ENCODE assay signal across 12 cellular contexts in the genomic region with DNA sequence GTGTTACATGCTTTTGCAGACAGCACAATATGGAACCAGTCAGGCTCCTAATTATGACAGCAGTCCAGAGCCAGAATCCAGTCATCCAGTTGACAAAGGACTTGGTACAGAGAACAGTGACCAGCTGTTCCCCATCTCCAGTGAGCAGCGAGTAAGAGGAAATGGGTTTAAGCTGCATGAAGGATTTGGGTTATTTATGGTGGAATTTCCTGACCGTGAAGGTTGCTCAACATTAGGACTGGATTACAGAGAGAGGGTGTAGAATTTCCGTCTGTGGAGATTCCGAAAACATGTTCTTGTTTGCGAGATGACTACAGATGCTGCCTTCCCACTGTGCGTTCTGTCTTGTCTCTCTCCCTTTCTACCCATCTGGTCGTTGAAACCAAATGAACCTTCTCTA. TPM values are rescaled to one million over a fixed set of nuclear protein-coding genes. Genes with fewer than 3 reads are reported as not detected.
A peak's percentile ranks its signal among the peaks of the same experiment; 100 is the strongest.
DNase-seq lines count a peak whose midpoint lies in the region; ATAC-seq and TF ChIP-seq lines count a peak whose summit lies in the region.
"Had no signal": no experiment of that assay in that cellular context is flagged by ENCODE, and none has a peak within 500 bp of the region (broad histone marks: within the 10 kb centered on the region; RNA-seq: fewer than 3 reads in every experiment).

No MANE protein-coding gene starts in this region.

- TF ChIP-seq POLR2A in breast epithelium (IDR thresholded peaks at IDR 0.05): no peak
- TF ChIP-seq POLR2A in upper lobe of left lung (IDR thresholded peaks at IDR 0.05): no peak

- DNase-seq in MCF 10A (ENCODE audit: unreplicated experiment): peak; percentile 83
- DNase-seq in breast epithelium (ENCODE audit: low spot score in 2 of 2): no peak
- peak; percentile 74 for DNase-seq in SKM-1 treated with dmso at 0.1 percent for 144 hours (lab: John Stamatoyannopoulos, UW; ENCODE audit: unreplicated experiment)
- DNase-seq in hepatocyte (ENCODE audit: low spot score): peak; percentile 34
- DNase-seq in upper lobe of left lung: peak in 1 of 2 donors; percentile 44
- no peak for DNase-seq in NCI-H1048 (lab: John Stamatoyannopoulos, UW)
- DNase-seq in activated naive CD8-positive, alpha-beta T cell treated with anti-CD3 and anti-CD28 coated beads, Interleukin-2, amount 50 U/mL, for 24 hours: no peak
- DNase-seq in effector CD4-positive, alpha-beta T cell: no peak
- DNase-seq: activated B cell treated with CpG ODN at 0.5 μM for 24 hours; activated naive CD4-positive, alpha-beta T cell treated with anti-CD3 and anti-CD28 coated beads for 36 hours; endodermal cell had no signal

- H3K79me2 ChIP-seq in hepatocyte: no peaks in the 10 kb centered on the region

- intact Hi-C loops in MCF 10A (cut with micrococcal nuclease): no loop called here
- intact Hi-C loops in breast epithelium (cut with DNase I; ENCODE audit: low total_unique reads): loop anchor here (5.0 kb wide), 1 partner anchor 988 kb away; no protein-coding TSS in a partner anchor

- peak overlapping the region; percentile 61 for H3K27ac Mint-ChIP-seq in MCF 10A (ENCODE audit: low read depth, unreplicated experiment)
- H3K27ac Mint-ChIP-seq in activated naive CD8-positive, alpha-beta T cell treated with anti-CD3 and anti-CD28 coated beads, Interleukin-2, amount 50 U/mL, for 24 hours: no peak overlapping the region
- H3K27ac Mint-ChIP-seq: activated B cell treated with CpG ODN at 0.5 μM for 24 hours; activated naive CD4-positive, alpha-beta T cell treated with anti-CD3 and anti-CD28 coated beads for 36 hours; endodermal cell had no signal

- H3K27me3 ChIP-seq in breast epithelium (no peaks in the 10 kb centered on the region), hepatocyte (peaks cover 3% of the 10 kb centered on the region), upper lobe of left lung (no peaks in the 10 kb centered on the region)

- H3K4me1 Mint-ChIP-seq in MCF 10A (ENCODE audit: insufficient read depth, unreplicated experiment): peaks cover 75% of the 10 kb centered on the region
- no peaks in the 10 kb centered on the region for H3K4me1 Mint-ChIP-seq in activated naive CD8-positive, alpha-beta T cell treated with anti-CD3 and anti-CD28 coated beads, Interleukin-2, amount 50 U/mL, for 24 hours
- H3K4me1 Mint-ChIP-seq: activated B cell treated with CpG ODN at 0.5 μM for 24 hours had no signal

- CTCF ChIA-PET in MCF 10A (lab: Yijun Ruan, JAX): interaction anchor here (0.9 to 1.3 kb wide), 3 partner anchors 19 to 112 kb away, joined by 3 to 4 read pairs (median 3); no protein-coding TSS in a partner anchor

- no peak overlapping the region for H3K4me2 ChIP-seq in hepatocyte
- H3K4me2 ChIP-seq: A549 had no signal

- H3K4me3 Mint-ChIP-seq in MCF 10A (ENCODE audit: unreplicated experiment): peak overlapping the region; percentile 13
- H3K4me3 Mint-ChIP-seq in activated naive CD8-positive, alpha-beta T cell treated with anti-CD3 and anti-CD28 coated beads, Interleukin-2, amount 50 U/mL, for 24 hours: no peak overlapping the region
- H3K4me3 Mint-ChIP-seq: activated B cell treated with CpG ODN at 0.5 μM for 24 hours; activated naive CD4-positive, alpha-beta T cell treated with anti-CD3 and anti-CD28 coated beads for 36 hours; endodermal cell had no signal

- POLR2A ChIA-PET in MCF 10A (lab: Yijun Ruan, JAX): interaction anchor here (0.5 to 6.6 kb wide), 9 partner anchors 8 to 1349 kb away, joined by 3 to 72 read pairs (median 3); no protein-coding TSS in a partner anchor

- no peaks in the 10 kb centered on the region for H3K27me3 Mint-ChIP-seq in MCF 10A (ENCODE audit: insufficient read depth, unreplicated experiment)
- peaks cover 5% of the 10 kb centered on the region for H3K27me3 Mint-ChIP-seq in activated naive CD8-positive, alpha-beta T cell treated with anti-CD3 and anti-CD28 coated beads, Interleukin-2, amount 50 U/mL, for 24 hours
- H3K27me3 Mint-ChIP-seq: activated B cell treated with CpG ODN at 0.5 μM for 24 hours had no signal

- ATAC-seq in upper lobe of left lung (ENCODE audit: low FRiP score in 2 of 2): peak; percentile 74
- ATAC-seq in activated naive CD8-positive, alpha-beta T cell treated with anti-CD3 and anti-CD28 coated beads, Interleukin-2, amount 50 U/mL, for 24 hours: no peak
- ATAC-seq: A549 had no signal

- peaks cover 72% of the 10 kb centered on the region for H3K36me3 Mint-ChIP-seq in MCF 10A (ENCODE audit: insufficient read depth, unreplicated experiment)
- H3K36me3 Mint-ChIP-seq in activated naive CD8-positive, alpha-beta T cell treated with anti-CD3 and anti-CD28 coated beads, Interleukin-2, amount 50 U/mL, for 24 hours (ENCODE audit: low read depth): no peaks in the 10 kb centered on the region

- no peaks in the 10 kb centered on the region for H3K9me2 ChIP-seq in hepatocyte (replicated peaks; ENCODE audit: insufficient read depth)

- H2AFZ ChIP-seq in hepatocyte: no peak overlapping the region

- H3K27ac ChIP-seq in breast epithelium (no peak overlapping the region), hepatocyte (no peak overlapping the region), upper lobe of left lung (no peak overlapping the region)
- H3K27ac ChIP-seq: A549 had no signal

- H4K20me1 ChIP-seq in hepatocyte (ENCODE audit: insufficient read depth, poor library complexity, severe bottlenecking): no peaks in the 10 kb centered on the region

- TF ChIP-seq EP300 in upper lobe of left lung (IDR thresholded peaks at IDR 0.05): peak in 1 of 4 donors; percentile 60

- H3K4me3 ChIP-seq in breast epithelium: no peak overlapping the region
- H3K4me3 ChIP-seq in hepatocyte: no peak overlapping the region
- no peak overlapping the region for H3K4me3 ChIP-seq in upper lobe of left lung
- H3K4me3 ChIP-seq: A549 had no signal

- H3K9me3 Mint-ChIP-seq in MCF 10A (ENCODE audit: unreplicated experiment): no peaks in the 10 kb centered on the region
- no peaks in the 10 kb centered on the region for H3K9me3 Mint-ChIP-seq in activated naive CD8-positive, alpha-beta T cell treated with anti-CD3 and anti-CD28 coated beads, Interleukin-2, amount 50 U/mL, for 24 hours
- H3K9me3 Mint-ChIP-seq: activated B cell treated with CpG ODN at 0.5 μM for 24 hours; activated naive CD4-positive, alpha-beta T cell treated with anti-CD3 and anti-CD28 coated beads for 36 hours; endodermal cell had no signal

- H3K4me1 ChIP-seq in breast epithelium (no peaks in the 10 kb centered on the region), hepatocyte (ENCODE audit: insufficient read depth) (no peaks in the 10 kb centered on the region), upper lobe of left lung (peaks cover 3 to 10% (median 4%) of the 10 kb centered on the region in 4 donors)
- H3K4me1 ChIP-seq: A549 had no signal

- no peaks in the 10 kb centered on the region for H3K9me3 ChIP-seq in breast epithelium
- no peaks in the 10 kb centered on the region for H3K9me3 ChIP-seq in hepatocyte (ENCODE audit: low read depth)
- H3K9me3 ChIP-seq in upper lobe of left lung: no peaks in the 10 kb centered on the region
- H3K9me3 ChIP-seq: A549 had no signal

- WGBS in hepatocyte (ENCODE audit: low lambda C conversion rate, missing lambda C conversion rate): 47% methylated on average over 7 of the region's 7 CpGs
- 30 to 32% methylated on average over 7 of the region's 7 CpGs for WGBS in upper lobe of left lung, 2 donors

- H3K36me3 ChIP-seq in breast epithelium: no peaks in the 10 kb centered on the region
- H3K36me3 ChIP-seq in hepatocyte (replicated peaks; ENCODE audit: insufficient read depth, low read depth): no peaks in the 10 kb centered on the region
- no peaks in the 10 kb centered on the region for H3K36me3 ChIP-seq in upper lobe of left lung

- no TSS peak for BruUV-seq in MCF 10A (replicated peaks; lab: Mats Ljungman, UMichigan)

- no peak for TF ChIP-seq CTCF in MCF 10A (IDR thresholded peaks at IDR 0.05; ENCODE audit: unreplicated experiment)
- TF ChIP-seq CTCF in breast epithelium (IDR thresholded peaks at IDR 0.05): no peak
- TF ChIP-seq CTCF in hepatocyte (IDR thresholded peaks at IDR 0.05; ENCODE audit: poor library complexity): no peak
- no peak for TF ChIP-seq CTCF in upper lobe of left lung (IDR thresholded peaks at IDR 0.05)

RNA-seq across cellular contexts. Expression of a gene that starts 24.5 kb away (rescaled TPM):
- total RNA-seq in MCF 10A (2022) (33.3 and 47.4 TPM in 2 replicates), breast epithelium (1 to 10 TPM in 2 of 3 donors, under 1 TPM in 1; 0.32 to 8.8 (median 1.3) TPM), hepatocyte (1.8 and 2.4 TPM in 2 replicates), upper lobe of left lung (10 to 100 TPM in 5 of 6 donors, 1 to 10 TPM in 1; 5.2 to 85.9 (median 21.8) TPM)
- polyA plus RNA-seq in hepatocyte: 0.71 and 1.4 TPM in 2 replicates
- total RNA-seq: endodermal cell had no signal

Comparison
In these comparisons a context has a peak if more than half of its experiments do, and no peak if none do; other contexts are left out.
1. DNase-seq: peak in MCF 10A (single experiment), SKM-1 treated with dmso at 0.1 percent for 144 hours (single experiment) and hepatocyte (single experiment); none in breast epithelium (0 of 2), NCI-H1048 (single experiment), activated naive CD8-positive, alpha-beta T cell treated with anti-CD3 and anti-CD28 coated beads, Interleukin-2, amount 50 U/mL, for 24 hours (single experiment) and effector CD4-positive, alpha-beta T cell (single experiment).